ENCODE assay signal across 23 cellular contexts in genomic region chr6:3290501-3291211, GRCh38. TPM values are rescaled to one million over a fixed set of nuclear protein-coding genes. Genes with fewer than 3 reads are reported as not detected.
DNase-seq lines count a peak whose midpoint lies in the region; ATAC-seq and TF ChIP-seq lines count a peak whose summit lies in the region.
"Had no signal": no experiment of that assay in that cellular context is flagged by ENCODE, and none has a peak within 500 bp of the region (broad histone marks: within the 10 kb centered on the region; RNA-seq: fewer than 3 reads in every experiment).

No MANE protein-coding gene starts in this region.

- H3K27me3 Mint-ChIP-seq in glutamatergic neuron (ENCODE audit: unreplicated experiment): peaks cover 17% of the 10 kb centered on the region
- H3K27me3 Mint-ChIP-seq: CD4-positive, alpha-beta memory T cell had no signal

- H3K9me3 ChIP-seq in left ventricle myocardium inferior (replicated peaks): no peaks in the 10 kb centered on the region
- H3K9me3 ChIP-seq: BLaER1 treated with 17β-estradiol and CSF1 and Interleukin-3, amounts not matched to agents 10 nM and 100 nM; SJSA1 had no signal

- H3K36me3 ChIP-seq in left ventricle myocardium inferior: no peaks in the 10 kb centered on the region
- H3K36me3 ChIP-seq: SJSA1 had no signal

- intact Hi-C loops in cardiac septum (cut with DNase I): no loop called here
- intact Hi-C loops in left ventricle myocardium inferior (cut with micrococcal nuclease): no loop called here
- intact Hi-C loops in sciatic nerve (cut with DNase I): no loop called here

- peaks cover 6% of the 10 kb centered on the region for H3K36me3 Mint-ChIP-seq in glutamatergic neuron (ENCODE audit: unreplicated experiment)

- DNase-seq in cardiac septum (ENCODE audit: low spot score) (peak; percentile 31), left ventricle myocardium inferior (no peak), glutamatergic neuron (no peak), sciatic nerve (ENCODE audit: low spot score) (peak; percentile 47), NCI-H1694 (lab: John Stamatoyannopoulos, UW) (no peak), dedifferentiated amniotic fluid mesenchymal stem cell (ENCODE audit: extremely low spot score) (no peak)
- DNase-seq: 8988T; CD4-positive, alpha-beta memory T cell; DND-41; H9; KG1; NCI-H1092; NCI-H1436; NCI-H2029; NCI-H226; NCI-H510A treated with DMSO at 0.1 percent for 48 hours; NCI-H748 treated with DMSO at 0.1 percent for 48 hours had no signal

- peak overlapping the region; percentile 28 for H3K27ac Mint-ChIP-seq in glutamatergic neuron (ENCODE audit: unreplicated experiment)

- H3K27me3 ChIP-seq in left ventricle myocardium inferior (ENCODE audit: low read depth): peaks cover 4% of the 10 kb centered on the region
- H3K27me3 ChIP-seq: BLaER1 treated with 17β-estradiol and CSF1 and Interleukin-3, amounts not matched to agents 10 nM and 100 nM; SJSA1 had no signal

- H3K27ac ChIP-seq in left ventricle myocardium inferior (replicated peaks): no peak overlapping the region
- H3K27ac ChIP-seq: BLaER1 treated with 17β-estradiol and CSF1 and Interleukin-3, amounts not matched to agents 10 nM and 100 nM; SJSA1 had no signal

- ATAC-seq in sciatic nerve: no peak
- no peak for ATAC-seq in HG02885 (IDR thresholded peaks at IDR 0.05; ENCODE audit: poor library complexity, unreplicated experiment)
- ATAC-seq: GM12878, Panc1, Right ventricle myocardium inferior had no signal

- H3K4me3 ChIP-seq in left ventricle myocardium inferior: no peak overlapping the region
- H3K4me3 ChIP-seq: BLaER1 treated with 17β-estradiol and CSF1 and Interleukin-3, amounts not matched to agents 10 nM and 100 nM; GM12878; SJSA1 had no signal

- peaks cover 29% of the 10 kb centered on the region for H3K4me1 Mint-ChIP-seq in glutamatergic neuron (ENCODE audit: low read depth, unreplicated experiment)

- H3K4me3 Mint-ChIP-seq in glutamatergic neuron (ENCODE audit: unreplicated experiment): peak overlapping the region; percentile 32
- H3K4me3 Mint-ChIP-seq: CD4-positive, alpha-beta memory T cell; H9 had no signal

- H3K4me1 ChIP-seq in left ventricle myocardium inferior: peaks cover 25% of the 10 kb centered on the region

- TF ChIP-seq CTCF in left ventricle myocardium inferior (IDR thresholded peaks at IDR 0.05; ENCODE audit: borderline replicate concordance): no peak
- no peak for TF ChIP-seq CTCF in glutamatergic neuron (IDR thresholded peaks at IDR 0.05; ENCODE audit: partially characterized antibody, unreplicated experiment)

- peaks cover 28% of the 10 kb centered on the region for H3K9me3 Mint-ChIP-seq in glutamatergic neuron (ENCODE audit: unreplicated experiment)
- H3K9me3 Mint-ChIP-seq: CD4-positive, alpha-beta memory T cell; H9 had no signal

RNA-seq across cellular contexts. Expression of gene PSMG4, which starts 31.9 kb away (rescaled TPM):
- 8.8 TPM for total RNA-seq in cardiac septum
- 11.2 TPM for total RNA-seq in left ventricle myocardium inferior
- total RNA-seq in glutamatergic neuron (ENCODE audit: unreplicated experiment): 37.2 TPM
- total RNA-seq in sciatic nerve: 21.2 TPM

Comparison
In these comparisons a context has a peak if more than half of its experiments do, and no peak if none do; other contexts are left out.
1. DNase-seq: peak in cardiac septum (single experiment) and sciatic nerve (single experiment); none in left ventricle myocardium inferior (single experiment), glutamatergic neuron (single experiment), NCI-H1694 (single experiment) and dedifferentiated amniotic fluid mesenchymal stem cell (single experiment).